ENCODE assay signal across 15 cellular contexts in the genomic region with DNA sequence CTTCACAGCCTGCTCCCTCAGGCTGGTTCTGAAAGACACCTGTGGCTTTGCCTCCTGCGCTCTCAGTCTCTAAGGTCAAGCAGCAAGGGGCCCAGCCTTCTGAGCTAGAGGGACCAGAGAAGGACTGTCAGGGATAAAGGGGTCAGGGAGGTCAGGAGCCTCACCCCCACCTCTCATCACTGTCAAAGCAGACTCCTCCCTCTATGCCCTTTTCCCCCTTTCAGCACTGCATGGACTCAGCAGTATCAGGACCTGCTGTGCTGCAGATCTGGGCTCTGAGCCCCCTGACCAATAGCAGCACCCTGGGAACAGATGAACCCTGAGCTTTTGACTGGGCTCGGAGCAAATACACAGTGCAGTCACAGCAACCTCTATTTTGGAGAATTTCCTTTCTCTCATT.
"Had no signal": no experiment of that assay in that cellular context is flagged by ENCODE, and none has a peak within 500 bp of the region (broad histone marks: within the 10 kb centered on the region; RNA-seq: fewer than 3 reads in every experiment).

No MANE protein-coding gene starts in this region.

- H3K4me2 ChIP-seq: smooth muscle cell had no signal

- H3K9me3 ChIP-seq: colonic mucosa, gastrocnemius medialis, heart right ventricle, left lung, neutrophil, right atrium auricular region, tibial nerve had no signal

- H3K36me3 ChIP-seq: colonic mucosa, gastrocnemius medialis, heart right ventricle, left lung, neutrophil, right atrium auricular region, tibial nerve had no signal

- H3K4me3 ChIP-seq: colonic mucosa, gastrocnemius medialis, heart right ventricle, left lung, right atrium auricular region, smooth muscle cell, tibial nerve had no signal

- ATAC-seq: gastrocnemius medialis, heart right ventricle, left lung had no signal

- H3K9me3 Mint-ChIP-seq: activated CD4-positive, alpha-beta memory T cell treated with anti-CD3 and anti-CD28 coated beads, Interleukin-2, amount 10 ng/mL, durations not matched to agents 7 days and 5 days; memory B cell had no signal

- H3K4me3 Mint-ChIP-seq: activated CD4-positive, alpha-beta memory T cell treated with anti-CD3 and anti-CD28 coated beads, Interleukin-2, amount 10 ng/mL, durations not matched to agents 7 days and 5 days; memory B cell had no signal

- H3K27me3 ChIP-seq: colonic mucosa, gastrocnemius medialis, left lung, neutrophil, right atrium auricular region, tibial nerve had no signal

- H3K27ac ChIP-seq: colonic mucosa, epithelial cell of prostate, gastrocnemius medialis, heart right ventricle, left lung, neutrophil, right atrium auricular region, tibial nerve had no signal

- H3K27ac Mint-ChIP-seq: activated CD4-positive, alpha-beta memory T cell treated with anti-CD3 and anti-CD28 coated beads, Interleukin-2, amount 10 ng/mL, durations not matched to agents 7 days and 5 days; memory B cell had no signal

- H3K36me3 Mint-ChIP-seq: memory B cell had no signal

- H3K27me3 Mint-ChIP-seq: memory B cell had no signal

- DNase-seq: activated CD4-positive, alpha-beta memory T cell treated with anti-CD3 and anti-CD28 coated beads, Interleukin-2, amount 10 ng/mL, durations not matched to agents 7 days and 5 days; activated naive CD4-positive, alpha-beta T cell; activated T-cell treated with anti-CD3 and anti-CD28 coated beads, Interleukin-2, amount 50 U/mL, for 48 hours; colonic mucosa; effector memory CD4-positive, alpha-beta T cell; gastrocnemius medialis; heart right ventricle; left lung; T1000 had no signal
